ENCODE assay signal across 19 cellular contexts in the genomic region with DNA sequence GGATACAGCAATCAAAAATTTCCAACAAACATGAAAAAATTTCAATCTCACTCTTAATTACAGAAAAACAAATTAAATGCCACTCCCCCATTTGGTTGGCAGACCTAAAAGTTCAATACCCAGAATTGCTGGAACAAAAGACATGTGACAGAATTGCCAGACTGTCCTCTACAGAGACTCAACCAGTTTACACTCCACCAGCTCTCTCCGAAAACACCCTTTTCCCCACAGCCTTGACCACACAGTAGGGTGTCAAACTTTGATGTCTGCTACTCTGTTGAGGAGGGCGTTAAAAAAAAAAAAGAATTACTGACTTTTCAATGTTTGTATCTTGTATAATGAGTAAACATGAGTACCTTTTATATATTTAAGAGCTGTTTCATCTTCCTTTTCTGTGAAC. TPM values are rescaled to one million over a fixed set of nuclear protein-coding genes. Genes with fewer than 3 reads are reported as not detected.
DNase-seq lines count a peak whose midpoint lies in the region; TF ChIP-seq lines count a peak whose summit lies in the region.
"Had no signal": no experiment of that assay in that cellular context is flagged by ENCODE, and none has a peak within 500 bp of the region (broad histone marks: within the 10 kb centered on the region; RNA-seq: fewer than 3 reads in every experiment).

No MANE protein-coding gene starts in this region.

- no peaks in the 10 kb centered on the region for H4K20me1 ChIP-seq in OCI-LY7 (ENCODE audit: insufficient read depth, low read length)

- no peak overlapping the region for H2AK5ac ChIP-seq in mesendoderm (ENCODE audit: low read length)

- H3K9me3 ChIP-seq in breast epithelium, result no peaks in the 10 kb centered on the region
- H3K9me3 ChIP-seq in OCI-LY7 (ENCODE audit: low read length), result no peaks in the 10 kb centered on the region

- H3K4ac ChIP-seq in mesendoderm (ENCODE audit: low read depth, low read length), result no peak overlapping the region

- no peaks in the 10 kb centered on the region for H3K27me3 Mint-ChIP-seq in MCF 10A (ENCODE audit: insufficient read depth, unreplicated experiment)
- H3K27me3 Mint-ChIP-seq in immature natural killer cell (ENCODE audit: low read depth in 3 of 3), result peaks cover 0 to 10% (median 2%) of the 10 kb centered on the region in 3 donors
- H3K27me3 Mint-ChIP-seq: B cell had no signal

- H3K4me1 Mint-ChIP-seq in MCF 10A (ENCODE audit: insufficient read depth, unreplicated experiment) (peaks cover 4% of the 10 kb centered on the region), immature natural killer cell (peaks cover 63 to 69% of the 10 kb centered on the region in 2 donors)

- H3K36me3 ChIP-seq in breast epithelium (no peaks in the 10 kb centered on the region), OCI-LY7 (ENCODE audit: insufficient read depth, low read length) (peaks cover 47% of the 10 kb centered on the region), mesendoderm (ENCODE audit: control insufficient read depth, insufficient read depth, low read length) (peaks cover 3% of the 10 kb centered on the region)

- intact Hi-C loops in MCF 10A (cut with micrococcal nuclease) (no loop called here), breast epithelium (cut with DNase I; ENCODE audit: low total_unique reads) (no loop called here), OCI-LY7 (cut with micrococcal nuclease; ENCODE audit: unreplicated experiment) (loop anchor here (2.0 to 5.0 kb wide), 3 partner anchors 55 to 157 kb away; partner anchors contain the start of gene MAPK1)

- POLR2A ChIA-PET in MCF 10A (lab: Yijun Ruan, JAX) (no interaction called here), OCI-LY7 (lab: Charles Lee) (interaction anchor here (0.6 to 1.2 kb wide), 4 partner anchors 9 to 422 kb away, joined by 3 to 6 read pairs (median 4); no protein-coding TSS in a partner anchor)

- H3K27ac ChIP-seq in breast epithelium (no peak overlapping the region), OCI-LY7 (ENCODE audit: low read depth, low read length, poor library complexity, severe bottlenecking) (peak overlapping the region; percentile 88), mesendoderm (ENCODE audit: low read depth, low read length) (no peak overlapping the region)
- H3K27ac ChIP-seq: PC-9 had no signal

- H3K9ac ChIP-seq in mesendoderm (ENCODE audit: low read length), result no peak overlapping the region

- H3K9me2 ChIP-seq in OCI-LY7 (ENCODE audit: insufficient read depth, low read length), result no peaks in the 10 kb centered on the region

- H3K27me3 ChIP-seq in breast epithelium (no peaks in the 10 kb centered on the region), mesendoderm (ENCODE audit: insufficient read depth, low read length, poor library complexity) (no peaks in the 10 kb centered on the region)

- H3K36me3 Mint-ChIP-seq in MCF 10A (ENCODE audit: insufficient read depth, unreplicated experiment) (peaks cover 36% of the 10 kb centered on the region), immature natural killer cell (peaks cover 12 to 23% (median 20%) of the 10 kb centered on the region in 3 donors)

- no peak overlapping the region for H2AFZ ChIP-seq in OCI-LY7 (ENCODE audit: low read length)
- H2AFZ ChIP-seq: PC-9 had no signal

- BruUV-seq in MCF 10A (replicated peaks; lab: Mats Ljungman, UMichigan), result TSS peak; percentile 13
- BruUV-seq in OCI-LY7 (replicated peaks; lab: Mats Ljungman, UMichigan), result no TSS peak

- H4K8ac ChIP-seq in mesendoderm (ENCODE audit: low read depth, low read length), result no peak overlapping the region

- DNase-seq in MCF 10A (ENCODE audit: unreplicated experiment) (no peak), breast epithelium (ENCODE audit: low spot score in 2 of 2) (no peak), OCI-LY7 (ENCODE audit: low spot score) (no peak), immature natural killer cell (peak; percentile 76 to 80 (median 79)), mesendoderm (no peak), hepatic stellate cell (ENCODE audit: low spot score) (no peak), OCI-M1 (lab: John Stamatoyannopoulos, UW) (no peak)
- DNase-seq: ACHN; COR-L47; DMS53; GOT3; HFFc6; KG1; NCI-H1092; NCI-H2227 treated with DMSO at 0.1 percent for 48 hours; NCI-H69; NK-92 treated with Interleukin-12 subunit alpha and Interleukin-12 subunit beta, amount 100 ng/mL, for 24 hours; PC-9 had no signal

- H3K27ac Mint-ChIP-seq in MCF 10A (ENCODE audit: low read depth, unreplicated experiment), result no peak overlapping the region
- H3K27ac Mint-ChIP-seq in immature natural killer cell, result peak overlapping the region; percentile 82 to 93 (median 90)
- H3K27ac Mint-ChIP-seq: B cell, HFFc6 had no signal

- H3K79me2 ChIP-seq in OCI-LY7 (ENCODE audit: insufficient read depth, low read depth, low read length) (peaks cover 12% of the 10 kb centered on the region; the same call in 1 of the 2 replicates), mesendoderm (ENCODE audit: control insufficient read depth, insufficient read depth, low read length) (no peaks in the 10 kb centered on the region)

- H2BK15ac ChIP-seq in mesendoderm (replicated peaks; ENCODE audit: low read depth), result no peak overlapping the region

- H3K18ac ChIP-seq in mesendoderm (ENCODE audit: low read length), result no peak overlapping the region

- H3K23ac ChIP-seq in mesendoderm (ENCODE audit: low read length), result no peak overlapping the region

- H2BK120ac ChIP-seq in mesendoderm (ENCODE audit: low read depth, low read length), result no peak overlapping the region

- H3K4me3 Mint-ChIP-seq in MCF 10A (ENCODE audit: unreplicated experiment) (no peak overlapping the region), immature natural killer cell (peak overlapping the region; percentile 33 to 84 (median 73))
- H3K4me3 Mint-ChIP-seq: B cell, HFFc6 had no signal

- H3K9me3 Mint-ChIP-seq in MCF 10A (ENCODE audit: unreplicated experiment) (no peaks in the 10 kb centered on the region), immature natural killer cell (no peaks in the 10 kb centered on the region)
- H3K9me3 Mint-ChIP-seq: HFFc6 had no signal

- H3K4me1 ChIP-seq in breast epithelium, result no peaks in the 10 kb centered on the region
- peaks cover 56% of the 10 kb centered on the region for H3K4me1 ChIP-seq in OCI-LY7 (ENCODE audit: insufficient read depth, low read length, poor library complexity, severe bottlenecking)
- no peaks in the 10 kb centered on the region for H3K4me1 ChIP-seq in mesendoderm (ENCODE audit: control insufficient read depth, low read depth, low read length)

- TF ChIP-seq CTCF in MCF 10A (IDR thresholded peaks at IDR 0.05; ENCODE audit: unreplicated experiment), result no peak
- TF ChIP-seq CTCF in breast epithelium (IDR thresholded peaks at IDR 0.05), result no peak
- no peak for TF ChIP-seq CTCF in OCI-LY7 (conservative IDR thresholded peaks at IDR 0.05; ENCODE audit: low read length)

- no peak overlapping the region for H4K5ac ChIP-seq in mesendoderm (ENCODE audit: low read length)

- no CpG with 5 or more reads among the region's 2 CpGs for WGBS in mesendoderm (ENCODE audit: extremely low coverage, insufficient coverage, low lambda C conversion rate)

- peak overlapping the region; percentile 33; the same call in 1 of the 2 replicates for H3K4me2 ChIP-seq in OCI-LY7 (ENCODE audit: low read length)
- H3K4me2 ChIP-seq in mesendoderm (ENCODE audit: low read length), result no peak overlapping the region
- H3K4me2 ChIP-seq: PC-9 had no signal

- CTCF ChIA-PET in MCF 10A (lab: Yijun Ruan, JAX), result interaction anchor here (0.6 kb wide), 1 partner anchor 173 kb away, joined by 3 read pairs; no protein-coding TSS in a partner anchor
- CTCF ChIA-PET in OCI-LY7 (lab: Charles Lee; ENCODE audit: unreplicated experiment), result no interaction called here

- no peak for TF ChIP-seq POLR2A in breast epithelium (IDR thresholded peaks at IDR 0.05)

- H2BK5ac ChIP-seq in mesendoderm (ENCODE audit: low read length), result no peak overlapping the region

- peaks cover 2% of the 10 kb centered on the region for H3K79me1 ChIP-seq in mesendoderm (ENCODE audit: low read length)

- no peak overlapping the region for H3K56ac ChIP-seq in mesendoderm (ENCODE audit: low read length)

- no peak overlapping the region for H3K4me3 ChIP-seq in breast epithelium
- no peak overlapping the region for H3K4me3 ChIP-seq in OCI-LY7 (ENCODE audit: low read depth, low read length, poor library complexity, severe bottlenecking)
- no peak overlapping the region for H3K4me3 ChIP-seq in mesendoderm (ENCODE audit: low read length)
- H3K4me3 ChIP-seq: PC-9 had no signal

RNA-seq across cellular contexts. Expression of gene YPEL1, which starts 44.7 kb away (rescaled TPM):
- total RNA-seq in MCF 10A (2022) (0.07 and 0.27 TPM in 2 replicates), breast epithelium (1 to 10 TPM; 7.8 to 8.5 (median 7.9) TPM), OCI-LY7 (2022) (18.2 and 24.8 TPM in 2 replicates)
- 15.1 and 18.8 TPM in 2 replicates for total RNA-seq in OCI-LY7 (2014; rRNA removed; shearing (Covaris generic))
- polyA plus RNA-seq in immature natural killer cell, result 100 to 1,000 TPM in 2 of 3 donors, 10 to 100 TPM in 1; 72.9 to 100 (median 100) TPM
- polyA plus RNA-seq in mesendoderm (2013, experiment 1 of 2), result 1.6 TPM
- polyA plus RNA-seq in mesendoderm (2013, experiment 2 of 2), result 1.4 TPM

Comparison
In these comparisons a context has a peak if more than half of its experiments do, and no peak if none do; other contexts are left out.
1. DNase-seq: peak in immature natural killer cell (3 of 3); none in MCF 10A (single experiment), breast epithelium (0 of 2), OCI-LY7 (single experiment), mesendoderm (single experiment), hepatic stellate cell (single experiment) and OCI-M1 (single experiment).